In genomic region chr2:36355157-36355889, GRCh38 we compare ENCODE assay signal across 8 cellular contexts. TPM values are rescaled to one million over a fixed set of nuclear protein-coding genes. Genes with fewer than 3 reads are reported as not detected.
DNase-seq lines count a peak whose midpoint lies in the region; ATAC-seq and TF ChIP-seq lines count a peak whose summit lies in the region.

TSS of gene CRIM1 (plus strand) at chr2:36355778. CDS start at chr2:36356293, 515 bp downstream.

- peaks cover 18 to 45% (median 27%) of the 10 kb centered on the region in 4 donors for H3K4me1 Mint-ChIP-seq in naive thymus-derived CD8-positive, alpha-beta T cell

- CTCF ChIA-PET in A673 (lab: Charles Lee) (interaction anchor here (1.2 to 3.2 kb wide), 2 partner anchors 105 to 309 kb away, joined by 4 to 8 read pairs; no protein-coding TSS in a partner anchor), OCI-LY7 (lab: Charles Lee; ENCODE audit: unreplicated experiment) (no interaction called here)

- TF ChIP-seq CTCF in A673 (conservative IDR thresholded peaks at IDR 0.05; ENCODE audit: low read depth, low read length) (no peak), OCI-LY7 (conservative IDR thresholded peaks at IDR 0.05; ENCODE audit: low read length) (no peak), fibroblast of the aortic adventitia (IDR thresholded peaks at IDR 0.05; ENCODE audit: insufficient read depth, low read length) (no peak), subcutaneous adipose tissue (IDR thresholded peaks at IDR 0.05; ENCODE audit: low read depth) (no peak)

- POLR2A ChIA-PET in A673 (lab: Charles Lee; ENCODE audit: low non-redundant PET): interaction anchor here (0.6 kb wide), 1 partner anchor 85 kb away, joined by 15 read pairs; no protein-coding TSS in a partner anchor
- POLR2A ChIA-PET in OCI-LY7 (lab: Charles Lee): interaction anchor here (0.6 to 1.1 kb wide), 2 partner anchors 140 to 197 kb away, joined by 5 to 7 read pairs; no protein-coding TSS in a partner anchor
- POLR2A ChIA-PET in naive thymus-derived CD8-positive, alpha-beta T cell (lab: Charles Lee): no interaction called here

- H3K27ac ChIP-seq in A673 (ENCODE audit: low read depth, low read length, poor library complexity, severe bottlenecking) (peak within 1 kb of the TSS; percentile 66), OCI-LY7 (ENCODE audit: low read depth, low read length, poor library complexity, severe bottlenecking) (peak within 1 kb of the TSS; percentile 70)

- H3K9me3 Mint-ChIP-seq in naive thymus-derived CD8-positive, alpha-beta T cell: no peaks in the 10 kb centered on the region

- H4K20me1 ChIP-seq in OCI-LY7 (ENCODE audit: insufficient read depth, low read length): peaks cover 24% of the 10 kb centered on the region; the same call in 1 of the 2 replicates

- peak within 1 kb of the TSS in 3 of 10 donors; percentile 44 to 56 (median 53) for H3K27ac Mint-ChIP-seq in naive thymus-derived CD8-positive, alpha-beta T cell

- H3K4me3 Mint-ChIP-seq in naive thymus-derived CD8-positive, alpha-beta T cell: peak within 1 kb of the TSS; percentile 66 to 92 (median 84)

- BruUV-seq in A673 (replicated peaks; lab: Mats Ljungman, UMichigan): no TSS peak
- no TSS peak for BruUV-seq in OCI-LY7 (replicated peaks; lab: Mats Ljungman, UMichigan)

- no peaks in the 10 kb centered on the region for H3K9me2 ChIP-seq in OCI-LY7 (ENCODE audit: insufficient read depth, low read length)

- H3K27me3 ChIP-seq in A673 (replicated peaks; ENCODE audit: insufficient read depth, low read depth, low read length, poor library complexity): no peaks in the 10 kb centered on the region

- H3K79me2 ChIP-seq in OCI-LY7 (ENCODE audit: insufficient read depth, low read depth, low read length): peaks cover 27% of the 10 kb centered on the region; the same call in 1 of the 2 replicates

- H3K27me3 Mint-ChIP-seq in naive thymus-derived CD8-positive, alpha-beta T cell: peaks cover 26 to 41% (median 34%) of the 10 kb centered on the region in 5 donors

- H3K4me1 ChIP-seq in A673 (ENCODE audit: insufficient read depth, low read length, poor library complexity, severe bottlenecking) (peaks cover 29% of the 10 kb centered on the region), OCI-LY7 (ENCODE audit: insufficient read depth, low read length, poor library complexity, severe bottlenecking) (peaks cover 53% of the 10 kb centered on the region)

- peak within 1 kb of the TSS; percentile 83 for H3K4me3 ChIP-seq in A673 (ENCODE audit: low read depth, low read length, poor library complexity, severe bottlenecking)
- peak within 1 kb of the TSS; percentile 81 for H3K4me3 ChIP-seq in OCI-LY7 (ENCODE audit: low read depth, low read length, poor library complexity, severe bottlenecking)
- peak within 1 kb of the TSS; percentile 94 for H3K4me3 ChIP-seq in fibroblast of the aortic adventitia (ENCODE audit: low read depth, low read length)

- no peaks in the 10 kb centered on the region for H3K36me3 ChIP-seq in A673 (ENCODE audit: insufficient read depth, low read length, poor library complexity, severe bottlenecking)
- no peaks in the 10 kb centered on the region for H3K36me3 ChIP-seq in OCI-LY7 (ENCODE audit: insufficient read depth, low read length)

- ATAC-seq in GM18861 (IDR thresholded peaks at IDR 0.05; ENCODE audit: unreplicated experiment) (peak; percentile 33), HG03045 (IDR thresholded peaks at IDR 0.05; ENCODE audit: unreplicated experiment) (peak; percentile 49)
- peak; percentile 38 to 60 for ATAC-seq in naive thymus-derived CD8-positive, alpha-beta T cell

- intact Hi-C loops in A673 (cut with micrococcal nuclease; ENCODE audit: unreplicated experiment): loop anchor here (5.0 kb wide), 1 partner anchor 62 kb away; no protein-coding TSS in a partner anchor
- intact Hi-C loops in OCI-LY7 (cut with micrococcal nuclease; ENCODE audit: unreplicated experiment): loop anchor here (5.0 to 10.0 kb wide), 3 partner anchors 107 to 1299 kb away; partner anchors contain the start of genes GPATCH11 and HEATR5B

- H3K9me3 ChIP-seq in A673 (ENCODE audit: low read depth, low read length, poor library complexity, severe bottlenecking) (no peaks in the 10 kb centered on the region), OCI-LY7 (ENCODE audit: low read length) (no peaks in the 10 kb centered on the region)

- H2AFZ ChIP-seq in OCI-LY7 (ENCODE audit: low read length): peak within 1 kb of the TSS; percentile 2; the same call in 1 of the 2 replicates

- no peaks in the 10 kb centered on the region for H3K36me3 Mint-ChIP-seq in naive thymus-derived CD8-positive, alpha-beta T cell

- DNase-seq in A673 (ENCODE audit: low spot score): peak; percentile 91
- DNase-seq in OCI-LY7 (ENCODE audit: low spot score): peak; percentile 82
- peak; percentile 41 for DNase-seq in activated gamma-delta T cell (lab: John Stamatoyannopoulos, UW)
- peak; percentile 90 for DNase-seq in fibroblast of the aortic adventitia (ENCODE audit: low read depth)
- DNase-seq in naive thymus-derived CD8-positive, alpha-beta T cell: peak in 6 of 10 donors; percentile 11 to 28 (median 24)

- peak within 1 kb of the TSS; percentile 89 for H3K4me2 ChIP-seq in OCI-LY7 (ENCODE audit: low read length)

RNA-seq across cellular contexts. Expression of gene CRIM1, which starts in this region (rescaled TPM):
- 35.3 and 46.5 TPM in 2 replicates for total RNA-seq in A673 (2021)
- total RNA-seq in OCI-LY7 (2014; rRNA removed; shearing (Covaris generic)): 24.5 and 37.0 TPM in 2 replicates
- 43.6 and 47.4 TPM in 2 replicates for total RNA-seq in OCI-LY7 (2022)
- total RNA-seq in fibroblast of the aortic adventitia (ENCODE audit: low replicate concordance): 100 and 108 TPM in 2 replicates
- total RNA-seq in naive thymus-derived CD8-positive, alpha-beta T cell: 1 to 10 TPM in 1 of 2 experiments, under 1 TPM in 1; 0.88 to 2.0 TPM
- 1 to 10 TPM in 1 of 3 donors, under 1 TPM in 2; 0.12 to 1.3 (median 0.38) TPM for polyA plus RNA-seq in naive thymus-derived CD8-positive, alpha-beta T cell
- 100 to 1,000 TPM; 153 to 269 (median 233) TPM for total RNA-seq in subcutaneous adipose tissue

Comparison
In these comparisons a context has a peak if more than half of its experiments do, and no peak if none do; other contexts are left out.
1. Peak in every context shown above with its lines: DNase-seq, ATAC-seq, H3K4me3 ChIP-seq and H3K27ac ChIP-seq.
2. RNA of gene CRIM1 (total RNA-seq): 153 to 269 TPM in subcutaneous adipose tissue, 100 to 108 TPM in fibroblast of the aortic adventitia, 24.5 to 47.4 TPM in OCI-LY7 and 35.3 to 46.5 TPM in A673; 0.88 to 2.0 TPM in naive thymus-derived CD8-positive, alpha-beta T cell; every median in the first group is over 4 times any median in the second.
3. DNase-seq: peak in every context shown above with its lines; median percentile 91 in A673; 90 in fibroblast of the aortic adventitia; 82 in OCI-LY7; 41 in activated gamma-delta T cell; 24 in naive thymus-derived CD8-positive, alpha-beta T cell.